ENCODE assay signal across 8 cellular contexts in genomic region chr9:95092321-95093072, GRCh38.
DNase-seq lines count a peak whose midpoint lies in the region; ATAC-seq, FAIRE-seq and TF ChIP-seq lines count a peak whose summit lies in the region.

No MANE protein-coding gene starts in this region.

- no peak overlapping the region for H3K27ac ChIP-seq in neural progenitor cell

- peaks cover 53% of the 10 kb centered on the region for H4K20me1 ChIP-seq in neural progenitor cell (ENCODE audit: low read depth)

- ATAC-seq in HG02571 (IDR thresholded peaks at IDR 0.05; ENCODE audit: unreplicated experiment): no peak

- H3K4me3 ChIP-seq in neural progenitor cell: no peak overlapping the region

- no peaks in the 10 kb centered on the region for H3K9me3 Mint-ChIP-seq in neural progenitor cell

- peak; percentile 15 for FAIRE-seq in endometrium (lab: Jason Lieb, UNC)

- H3K27me3 ChIP-seq in neural progenitor cell: no peaks in the 10 kb centered on the region

- DNase-seq in AG20443 (ENCODE audit: low spot score) (peak; percentile 65), NCI-H69 (lab: John Stamatoyannopoulos, UW) (peak; percentile 87), neural progenitor cell (ENCODE audit: low spot score) (peak; percentile 87), NCI-H345 (lab: John Stamatoyannopoulos, UW) (no peak), globus pallidus (ENCODE audit: low spot score) (no peak)
- DNase-seq in activated effector memory CD4-positive, alpha-beta T cell treated with Interleukin-2 at 50 U/mL for 16 hours: no peak

- no peaks in the 10 kb centered on the region for H3K36me3 ChIP-seq in neural progenitor cell

- H3K27me3 Mint-ChIP-seq in neural progenitor cell (ENCODE audit: insufficient read depth, low read depth): peaks cover 21% of the 10 kb centered on the region

- no peaks in the 10 kb centered on the region for H3K79me2 ChIP-seq in neural progenitor cell (ENCODE audit: low read depth)

- peaks cover 22% of the 10 kb centered on the region for H3K4me1 ChIP-seq in neural progenitor cell

- peak overlapping the region; percentile 98 for H3K27ac Mint-ChIP-seq in neural progenitor cell

- no peaks in the 10 kb centered on the region for H3K9me3 ChIP-seq in neural progenitor cell (ENCODE audit: low read depth)

- peak overlapping the region; percentile 35 for H3K4me3 Mint-ChIP-seq in neural progenitor cell

- peaks cover 74% of the 10 kb centered on the region for H3K4me1 Mint-ChIP-seq in neural progenitor cell

- H3F3A ChIP-seq in neural progenitor cell (ENCODE audit: low read depth): peaks cover 19% of the 10 kb centered on the region

- H3K4me2 ChIP-seq in neural progenitor cell: peak overlapping the region; percentile 26

- H3K9ac ChIP-seq in neural progenitor cell: no peak overlapping the region

- H3K36me3 Mint-ChIP-seq in neural progenitor cell: peaks cover 29% of the 10 kb centered on the region

- H2AFZ ChIP-seq in neural progenitor cell (replicated peaks): no peak overlapping the region

- no peak for TF ChIP-seq CTCF in neural progenitor cell (IDR thresholded peaks at IDR 0.05)

Comparison
In these comparisons a context has a peak if more than half of its experiments do, and no peak if none do; other contexts are left out.
1. DNase-seq: peak in AG20443 (single experiment), NCI-H69 (single experiment) and neural progenitor cell (single experiment); none in NCI-H345 (single experiment), globus pallidus (single experiment) and activated effector memory CD4-positive, alpha-beta T cell treated with Interleukin-2 at 50 U/mL for 16 hours (single experiment).